12 cellular contexts compared by ENCODE assay signal in the genomic region with DNA sequence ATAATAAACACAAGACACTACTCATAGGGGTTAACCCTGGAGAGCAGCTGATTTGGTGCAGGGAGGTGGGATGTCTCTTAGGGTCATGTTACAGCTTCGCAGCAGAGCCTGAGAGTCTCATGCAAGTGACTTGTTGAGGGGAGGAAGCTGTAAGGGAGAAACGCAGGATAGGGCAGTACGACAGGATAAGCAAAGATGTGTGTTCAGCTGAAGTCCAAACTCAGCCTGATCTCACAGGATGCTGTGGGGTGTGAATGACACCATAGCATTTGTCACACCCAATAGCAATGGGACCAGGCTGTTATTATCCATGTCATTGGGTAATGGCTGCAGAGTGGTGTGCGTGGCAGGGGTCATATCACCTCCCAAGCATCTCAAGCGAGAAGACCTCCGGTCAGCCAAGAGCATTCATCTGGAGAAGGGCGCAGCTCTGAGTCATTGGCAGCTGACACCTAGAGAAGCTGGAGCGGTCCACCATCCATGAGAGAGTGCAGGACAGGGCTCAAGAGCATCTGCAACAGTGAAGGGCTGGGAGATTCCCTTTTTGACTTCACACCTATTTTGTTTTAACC. TPM values are rescaled to one million over a fixed set of nuclear protein-coding genes. Genes with fewer than 3 reads are reported as not detected.
DNase-seq lines count a peak whose midpoint lies in the region; ATAC-seq, FAIRE-seq and TF ChIP-seq lines count a peak whose summit lies in the region.
"Had no signal": no experiment of that assay in that cellular context is flagged by ENCODE, and none has a peak within 500 bp of the region (broad histone marks: within the 10 kb centered on the region; RNA-seq: fewer than 3 reads in every experiment).

No MANE protein-coding gene starts in this region.

- CTCF ChIA-PET in HepG2 (lab: Yijun Ruan, JAX; ENCODE audit: low intra/inter-chr PET ratio, low total read pairs) (interaction anchor here (1.4 to 1.9 kb wide), 2 partner anchors 195 to 197 kb away, joined by 5 to 10 read pairs; no protein-coding TSS in a partner anchor), GM12878 (lab: Yijun Ruan, JAX) (interaction anchor here (1.2 to 2.6 kb wide), 4 partner anchors 23 to 195 kb away, joined by 4 to 10 read pairs (median 8); no protein-coding TSS in a partner anchor)

- intact Hi-C loops in right lobe of liver (cut with DNase I) (loop anchor here in 1 of 2 donors (10.0 kb wide), 1 partner anchor 55 kb away; no protein-coding TSS in a partner anchor), HepG2 (cut with micrococcal nuclease; ENCODE audit: unreplicated experiment) (no loop called here), GM12878 (cut with micrococcal nuclease; ENCODE audit: unreplicated experiment) (loop anchor here (5.0 kb wide), 3 partner anchors 73 to 198 kb away; a partner anchor contains a TSS)

- TF ChIP-seq POLR2A in right lobe of liver (IDR thresholded peaks at IDR 0.05), result no peak
- no peak for TF ChIP-seq POLR2A in HepG2 (IDR thresholded peaks at IDR 0.05; ENCODE audit: insufficient read depth in 1 of 2, low read depth in 2 of 2, low read length in 2 of 2)
- no peak for TF ChIP-seq POLR2A in GM12878 (IDR thresholded peaks at IDR 0.05; ENCODE audit: low read depth, low read length)

- no peak overlapping the region for H3K18ac ChIP-seq in mesendoderm (ENCODE audit: low read length)

- no peak overlapping the region for H4K8ac ChIP-seq in mesendoderm (ENCODE audit: low read depth, low read length)

- H3K4me2 ChIP-seq in HepG2 (ENCODE audit: low read depth, low read length) (no peak overlapping the region), GM12878 (ENCODE audit: control insufficient read depth, insufficient read depth) (no peak overlapping the region), mesendoderm (ENCODE audit: low read length) (no peak overlapping the region)

- H3K4me3 ChIP-seq in right lobe of liver, result no peak overlapping the region
- H3K4me3 ChIP-seq in HepG2 (replicated peaks in 1 of 3; ENCODE audit: insufficient read depth in 1 of 3, low read depth in 2 of 3, low read length in 3 of 3), result no peak overlapping the region
- no peak overlapping the region for H3K4me3 ChIP-seq in GM12878
- no peak overlapping the region for H3K4me3 ChIP-seq in mesendoderm (ENCODE audit: low read length)
- H3K4me3 ChIP-seq: K562, SJSA1 had no signal

- H3K56ac ChIP-seq in mesendoderm (ENCODE audit: low read length), result no peak overlapping the region

- H3K9ac ChIP-seq in HepG2 (ENCODE audit: insufficient read depth, low read depth, low read length) (no peak overlapping the region), GM12878 (ENCODE audit: control insufficient read depth, insufficient read depth, low read length) (no peak overlapping the region), mesendoderm (ENCODE audit: low read length) (no peak overlapping the region)

- H3K27me3 ChIP-seq in right lobe of liver (no peaks in the 10 kb centered on the region), HepG2 (ENCODE audit: control insufficient read depth in 1 of 2, insufficient read depth in 2 of 2, low read length in 2 of 2) (no peaks in the 10 kb centered on the region), GM12878 (replicated peaks in 1 of 2; ENCODE audit: control insufficient read depth in 2 of 2, insufficient read depth in 2 of 2, low read length in 1 of 2) (no peaks in the 10 kb centered on the region), mesendoderm (ENCODE audit: insufficient read depth, low read length, poor library complexity) (no peaks in the 10 kb centered on the region)
- H3K27me3 ChIP-seq: SJSA1 had no signal

- POLR2A ChIA-PET in HepG2 (lab: Yijun Ruan, JAX), result interaction anchor here (1.3 kb wide), 1 partner anchor 195 kb away, joined by 3 read pairs; no protein-coding TSS in a partner anchor
- POLR2A ChIA-PET in GM12878 (lab: Charles Lee), result interaction anchor here (0.7 kb wide), 1 partner anchor 138 kb away, joined by 4 read pairs; no protein-coding TSS in a partner anchor

- TF ChIP-seq EP300 in HepG2 (IDR thresholded peaks at IDR 0.05; ENCODE audit: low read depth in 2 of 2, low read length in 2 of 2) (no peak), HepG2 (CRISPR knock-in tag; IDR thresholded peaks at IDR 0.05; ENCODE audit: borderline replicate concordance) (no peak), GM12878 (IDR thresholded peaks at IDR 0.05; ENCODE audit: borderline replicate concordance in 1 of 2, control insufficient read depth in 1 of 2, low read depth in 2 of 2, low read length in 2 of 2) (no peak)

- peaks cover 0 to 7% (median 3%) of the 10 kb centered on the region in 4 donors for H3K4me1 ChIP-seq in right lobe of liver
- H3K4me1 ChIP-seq in HepG2 (ENCODE audit: insufficient read depth, low read length), result no peaks in the 10 kb centered on the region; the same call in 1 of the 2 replicates
- peaks cover 28% of the 10 kb centered on the region for H3K4me1 ChIP-seq in GM12878 (ENCODE audit: control insufficient read depth, insufficient read depth, low read length)
- H3K4me1 ChIP-seq in mesendoderm (ENCODE audit: control insufficient read depth, low read depth, low read length), result peaks cover 3% of the 10 kb centered on the region

- in situ Hi-C loops in HepG2 (cut with HindIII; ENCODE audit: extremely low pct_ligation_motif_present, low pct_unique_long_range_greater_than_20kb), result no loop called here
- in situ Hi-C loops in GM12878 (cut with MboI), result no loop called here

- FAIRE-seq in HepG2 (lab: Jason Lieb, UNC) (no peak), GM12878 (lab: Jason Lieb, UNC) (peak; percentile 38)
- FAIRE-seq: K562 had no signal

- no peak for TF ChIP-seq CTCF in right lobe of liver (IDR thresholded peaks at IDR 0.05)
- no peak for TF ChIP-seq CTCF in HepG2 (CRISPR knock-in tag; IDR thresholded peaks at IDR 0.05)
- TF ChIP-seq CTCF in GM12878 (IDR thresholded peaks at IDR 0.05 in 2 of 3, conservative IDR thresholded peaks at IDR 0.05 in 1 of 3; ENCODE audit: control insufficient read depth in 2 of 3, extremely low read depth in 1 of 3, insufficient read depth in 1 of 3, low read depth in 3 of 3, low read length in 3 of 3), result no peak
- TF ChIP-seq CTCF in GM20000 (IDR thresholded peaks at IDR 0.05; ENCODE audit: extremely low read depth, missing control alignments), result no peak

- no peak overlapping the region for H2AK5ac ChIP-seq in mesendoderm (ENCODE audit: low read length)

- H2AFZ ChIP-seq in HepG2 (ENCODE audit: low read length) (no peak overlapping the region), GM12878 (ENCODE audit: control insufficient read depth, low read depth, low read length) (no peak overlapping the region)

- peak in 3 of 4 donors; percentile 6 to 22 (median 20) for ATAC-seq in right lobe of liver
- no peak for ATAC-seq in HepG2
- peak; percentile 58 for ATAC-seq in GM12878
- ATAC-seq: activated CD8-positive, alpha-beta T cell treated with anti-CD3 and anti-CD28 coated beads, Interleukin-2, amount 10 ng/mL, durations not matched to agents 7 days and 5 days had no signal

- H2BK5ac ChIP-seq in mesendoderm (ENCODE audit: low read length), result no peak overlapping the region

- H2BK120ac ChIP-seq in mesendoderm (ENCODE audit: low read depth, low read length), result no peak overlapping the region

- no peak overlapping the region for H3K23ac ChIP-seq in mesendoderm (ENCODE audit: low read length)

- TF ChIP-seq RAD21 in HepG2 (CRISPR knock-in tag; IDR thresholded peaks at IDR 0.05) (no peak), GM12878 (IDR thresholded peaks at IDR 0.05; ENCODE audit: insufficient read depth, low read depth, low read length) (no peak)

- DNase-seq in right lobe of liver (no peak), HepG2 (ENCODE audit: low spot score) (no peak), GM12878 (ENCODE audit: low read depth, low spot score) (no peak), mesendoderm (peak; percentile 41), Ammon's horn (ENCODE audit: low spot score) (no peak), COLO668 (lab: John Stamatoyannopoulos, UW; ENCODE audit: unreplicated experiment) (no peak), GM20000 (ENCODE audit: low spot score) (no peak)
- no peak for DNase-seq in stimulated activated CD4-positive, alpha-beta T cell treated with anti-CD3 and anti-CD28 coated beads, Interleukin-4, amount 100 ng/mL, for 4 hours
- DNase-seq: activated naive CD8-positive, alpha-beta T cell treated with anti-CD3 and anti-CD28 coated beads, Interleukin-2, amount 10 ng/mL, durations not matched to agents 7 days and 5 days had no signal

- H3K79me1 ChIP-seq in mesendoderm (ENCODE audit: low read length), result no peaks in the 10 kb centered on the region

- H4K20me1 ChIP-seq in HepG2 (ENCODE audit: insufficient read depth, low read length) (no peaks in the 10 kb centered on the region), GM12878 (ENCODE audit: control insufficient read depth, insufficient read depth) (no peaks in the 10 kb centered on the region)

- H3K9me3 ChIP-seq in right lobe of liver (no peaks in the 10 kb centered on the region), HepG2 (ENCODE audit: low read length) (no peaks in the 10 kb centered on the region), GM12878 (replicated peaks; ENCODE audit: control insufficient read depth, insufficient read depth, low read length) (no peaks in the 10 kb centered on the region)
- H3K9me3 ChIP-seq: SJSA1 had no signal

- WGBS in right lobe of liver (ENCODE audit: insufficient coverage, low coverage, low lambda C conversion rate, missing lambda C conversion rate), result 74% methylated on average over 3 of the region's 8 CpGs
- WGBS in HepG2 (ENCODE audit: low lambda C conversion rate), result 94% methylated on average over 6 of the region's 8 CpGs
- WGBS in GM12878 (ENCODE audit: insufficient coverage, insufficient replicate concordance, low lambda C conversion rate, missing lambda C conversion rate), result 80% methylated on average over 8 of the region's 8 CpGs
- WGBS in mesendoderm (ENCODE audit: extremely low coverage, insufficient coverage, low lambda C conversion rate), result no CpG with 5 or more reads among the region's 8 CpGs

- H3K27ac ChIP-seq in right lobe of liver (no peak overlapping the region), HepG2 (ENCODE audit: extremely low read length, insufficient read depth, low read length) (no peak overlapping the region), GM12878 (ENCODE audit: control insufficient read depth, insufficient read depth) (no peak overlapping the region), mesendoderm (ENCODE audit: low read depth, low read length) (no peak overlapping the region)
- H3K27ac ChIP-seq: SJSA1 had no signal

- no peak overlapping the region for H2BK15ac ChIP-seq in mesendoderm (replicated peaks; ENCODE audit: low read depth)

- RAD21 ChIA-PET in GM12878 (lab: Charles Lee; ENCODE audit: unreplicated experiment), result interaction anchor here (0.6 to 1.2 kb wide), 2 partner anchors 102 to 193 kb away, joined by 3 read pairs; no protein-coding TSS in a partner anchor

- H3K36me3 ChIP-seq in right lobe of liver, result peaks cover 5 to 14% (median 6%) of the 10 kb centered on the region in 4 donors
- H3K36me3 ChIP-seq in HepG2 (replicated peaks in 1 of 2; ENCODE audit: control insufficient read depth in 1 of 2, insufficient read depth in 2 of 2, low read length in 2 of 2), result peaks cover 18 to 48% of the 10 kb centered on the region in 2 experiments
- H3K36me3 ChIP-seq in GM12878 (ENCODE audit: control insufficient read depth in 2 of 2, insufficient read depth in 2 of 2, low read length in 1 of 2), result peaks cover 7 to 8% of the 10 kb centered on the region in 2 experiments
- peaks cover 5% of the 10 kb centered on the region for H3K36me3 ChIP-seq in mesendoderm (ENCODE audit: control insufficient read depth, insufficient read depth, low read length)

- no peak overlapping the region for H4K5ac ChIP-seq in mesendoderm (ENCODE audit: low read length)

- H3K79me2 ChIP-seq in HepG2 (ENCODE audit: insufficient read depth, low read length), result no peaks in the 10 kb centered on the region
- H3K79me2 ChIP-seq in GM12878 (ENCODE audit: control insufficient read depth, insufficient read depth, low read length), result no peaks in the 10 kb centered on the region
- no peaks in the 10 kb centered on the region for H3K79me2 ChIP-seq in mesendoderm (ENCODE audit: control insufficient read depth, insufficient read depth, low read length)

- SMC1A ChIA-PET in GM12878 (lab: Charles Lee; ENCODE audit: uncharacterized antibody, unreplicated experiment), result interaction anchor here (1.2 to 2.4 kb wide), 2 partner anchors 73 to 145 kb away, joined by 6 to 10 read pairs; no protein-coding TSS in a partner anchor

- H3K4ac ChIP-seq in mesendoderm (ENCODE audit: low read depth, low read length), result no peak overlapping the region

- BruUV-seq in HepG2 (replicated peaks; lab: Mats Ljungman, UMichigan) (no TSS peak), GM12878 (replicated peaks; lab: Mats Ljungman, UMichigan) (TSS peak; percentile 28)

RNA-seq across cellular contexts. Expression of a gene that starts 49.2 kb away (rescaled TPM):
- total RNA-seq in right lobe of liver, result 10 to 100 TPM; 14.2 to 33.4 (median 19.2) TPM
- total RNA-seq in HepG2 (2016; rRNA removed; fragmentation: Illumina TruSeq; extraction: Trizol), result 83.6 and 107 TPM in 2 replicates
- total RNA-seq in HepG2 (2016; cell fraction: cytosol; rRNA removed; fragmentation: Illumina TruSeq; extraction: Trizol; ENCODE audit: low read depth), result 33.3 and 37.4 TPM in 2 replicates
- total RNA-seq in HepG2 (2016; cell fraction: insoluble cytoplasmic fraction; rRNA removed; fragmentation: Illumina TruSeq; extraction: Trizol), result 76.9 and 117 TPM in 2 replicates
- 30.1 and 30.8 TPM in 2 replicates for total RNA-seq in HepG2 (2016; cell fraction: membrane; rRNA removed; fragmentation: Illumina TruSeq; extraction: Trizol)
- 29.9 and 31.6 TPM in 2 replicates for total RNA-seq in HepG2 (2016; cell fraction: nucleus; rRNA removed; fragmentation: Illumina TruSeq; extraction: Trizol)
- polyA plus RNA-seq in HepG2 (2011; rRNA removed), result 60.0 and 61.2 TPM in 2 replicates
- polyA plus RNA-seq in HepG2 (2011; cell fraction: cytosol; rRNA removed), result 63.1 and 67.2 TPM in 2 replicates
- 19.5 and 21.3 TPM in 2 replicates for polyA plus RNA-seq in HepG2 (2011; cell fraction: nucleus; rRNA removed)
- 45.5 and 54.3 TPM in 2 replicates for polyA plus RNA-seq in HepG2 (2012)
- 32.2 and 38.5 TPM in 2 replicates for polyA plus RNA-seq in HepG2 (2016; cell fraction: cytosol; fragmentation: Illumina TruSeq; extraction: Trizol; ENCODE audit: low read depth)
- polyA plus RNA-seq in HepG2 (2016; cell fraction: insoluble cytoplasmic fraction; fragmentation: Illumina TruSeq; extraction: Trizol; ENCODE audit: low read depth), result 125 and 151 TPM in 2 replicates
- polyA plus RNA-seq in HepG2 (2016; cell fraction: membrane; fragmentation: Illumina TruSeq; extraction: Trizol; ENCODE audit: low read depth), result 30.7 and 36.9 TPM in 2 replicates
- 58.3 and 63.6 TPM in 2 replicates for polyA plus RNA-seq in HepG2 (2016; cell fraction: nucleus; fragmentation: Illumina TruSeq; extraction: Trizol; ENCODE audit: insufficient read depth, low read depth)
- 31.1 and 88.5 TPM in 2 replicates for polyA minus RNA-seq in HepG2 (2011; rRNA and poly(A)+ RNA removed; ENCODE audit: low replicate concordance)
- 12.4 and 13.4 TPM in 2 replicates for polyA minus RNA-seq in HepG2 (2011; cell fraction: cytosol; rRNA and poly(A)+ RNA removed)
- 6.7 and 7.5 TPM in 2 replicates for polyA minus RNA-seq in HepG2 (2011; cell fraction: nucleus; rRNA and poly(A)+ RNA removed)
- total RNA-seq in GM12878 (2013; cell fraction: nucleolus; rRNA removed), result 3.8 and 5.7 TPM in 2 replicates
- total RNA-seq in GM12878 (2014; rRNA removed), result 61.5 and 64.4 TPM in 2 replicates
- 89.2 and 92.8 TPM in 2 replicates for total RNA-seq in GM12878 (2014; rRNA removed; fragmentation: Illumina TruSeq; extraction: Trizol)
- total RNA-seq in GM12878 (2021), result 61.1 and 67.2 TPM in 2 replicates
- polyA plus RNA-seq in GM12878 (2011; ENCODE audit: low read depth), result 96.8 TPM
- 121 and 139 TPM in 2 replicates for polyA plus RNA-seq in GM12878 (2011; rRNA removed)
- polyA plus RNA-seq in GM12878 (2011; cell fraction: cytosol; rRNA removed), result 83.6 and 127 TPM in 2 replicates
- 62.9 and 70.5 TPM in 2 replicates for polyA plus RNA-seq in GM12878 (2011; cell fraction: nucleus; rRNA removed)
- polyA plus RNA-seq in GM12878 (2012), result 56.1 and 57.3 TPM in 2 replicates
- 76.4 and 93.7 TPM in 2 replicates for polyA plus RNA-seq in GM12878 (2014; fragmentation: Illumina TruSeq; extraction: Trizol)
- 100 to 1,000 TPM; 326 to 331 TPM for polyA plus RNA-seq in GM12878 (2014; fragmentation: Nextera tagmentation; extraction: Ambion mirVana)
- 83.3 and 97.2 TPM in 2 replicates for polyA plus RNA-seq in GM12878 (2014; rRNA removed)
- 100 to 1,000 TPM; 183 TPM for polyA plus RNA-seq in GM12878 (2016; fragmentation: Nextera tagmentation; extraction: Ambion mirVana)
- 40.9 and 57.4 TPM in 2 replicates for polyA minus RNA-seq in GM12878 (2011; rRNA and poly(A)+ RNA removed)
- polyA minus RNA-seq in GM12878 (2011; cell fraction: cytosol; rRNA and poly(A)+ RNA removed), result 11.9 and 21.1 TPM in 2 replicates
- polyA minus RNA-seq in GM12878 (2011; cell fraction: nucleus; rRNA and poly(A)+ RNA removed), result 7.1 and 13.2 TPM in 2 replicates
- 99.4 TPM for polyA plus RNA-seq in mesendoderm (2013, experiment 1 of 2)
- 101 TPM for polyA plus RNA-seq in mesendoderm (2013, experiment 2 of 2)
